In genomic region chr16:16051132-16051531, GRCh38 we compare ENCODE assay signal across 15 cellular contexts.
DNase-seq lines count a peak whose midpoint lies in the region; ATAC-seq and TF ChIP-seq lines count a peak whose summit lies in the region.
"Had no signal": no experiment of that assay in that cellular context is flagged by ENCODE, and none has a peak within 500 bp of the region (broad histone marks: within the 10 kb centered on the region; RNA-seq: fewer than 3 reads in every experiment).

No MANE protein-coding gene starts in this region.

- no peak overlapping the region for H3K4me3 Mint-ChIP-seq in WTC11
- H3K4me3 Mint-ChIP-seq: CD4-positive, alpha-beta memory T cell; GM23338 had no signal

- no peak overlapping the region for H3K27ac ChIP-seq in HEK293 (ENCODE audit: extremely low read depth, low read depth, low read length)
- H3K27ac ChIP-seq in psoas muscle = peak overlapping the region; percentile 60
- peak overlapping the region in 2 of 3 donors; percentile 27 to 82 for H3K27ac ChIP-seq in thyroid gland
- H3K27ac ChIP-seq in Peyer's patch = no peak overlapping the region

- H3K9me3 ChIP-seq in HEK293 (ENCODE audit: control insufficient read depth, insufficient read depth, low read depth, low read length) = no peaks in the 10 kb centered on the region
- H3K9me3 ChIP-seq in psoas muscle = no peaks in the 10 kb centered on the region
- H3K9me3 ChIP-seq in thyroid gland = no peaks in the 10 kb centered on the region
- no peaks in the 10 kb centered on the region for H3K9me3 ChIP-seq in Peyer's patch
- H3K9me3 ChIP-seq: HAP-1 had no signal

- WGBS in psoas muscle, 3 donors = 89 to 96% (median 94%) methylated on average over 4 of the region's 4 CpGs
- 100% methylated on average over 4 of the region's 4 CpGs for WGBS in thyroid gland, 2 donors

- H3K4me1 ChIP-seq in HEK293 (ENCODE audit: control insufficient read depth, insufficient read depth, low read length) (no peaks in the 10 kb centered on the region), psoas muscle (peaks cover 20% of the 10 kb centered on the region), thyroid gland (peaks cover 20 to 24% of the 10 kb centered on the region in 2 donors), Peyer's patch (no peaks in the 10 kb centered on the region)
- H3K4me1 ChIP-seq: HAP-1 had no signal

- TF ChIP-seq CTCF in HEK293 (tag by site-specific recombination; IDR thresholded peaks at IDR 0.05) = no peak
- no peak for TF ChIP-seq CTCF in WTC11 (IDR thresholded peaks at IDR 0.05)
- TF ChIP-seq CTCF in psoas muscle (IDR thresholded peaks at IDR 0.05) = no peak
- no peak for TF ChIP-seq CTCF in thyroid gland (IDR thresholded peaks at IDR 0.05)
- no peak for TF ChIP-seq CTCF in Peyer's patch (IDR thresholded peaks at IDR 0.05)

- ATAC-seq in WTC11 (no peak), psoas muscle (no peak)
- ATAC-seq: GM23338 had no signal

- H3K27ac Mint-ChIP-seq in WTC11 = no peak overlapping the region
- H3K27ac Mint-ChIP-seq: GM23338 had no signal

- no peaks in the 10 kb centered on the region for H3K27me3 Mint-ChIP-seq in WTC11 (ENCODE audit: low read depth)
- H3K27me3 Mint-ChIP-seq: CD4-positive, alpha-beta memory T cell had no signal

- no peak for DNase-seq in WTC11 (ENCODE audit: low spot score)
- DNase-seq in psoas muscle = no peak
- DNase-seq in thyroid gland = no peak
- DNase-seq in GOT3 (lab: John Stamatoyannopoulos, UW) = no peak
- no peak for DNase-seq in Peyer's patch
- DNase-seq: C1 segment of cervical spinal cord; Calu3; CD4-positive, alpha-beta memory T cell; COR-L47; DMS53; DMS79 treated with DMSO at 0.1 percent for 48 hours; GF-D8 had no signal

- POLR2A ChIA-PET in HEK293 (lab: Yijun Ruan, JAX) (no interaction called here), WTC11 (lab: Charles Lee) (no interaction called here)

- H3K27me3 ChIP-seq in psoas muscle (ENCODE audit: insufficient read depth in 3 of 3, low read length in 2 of 3) (no peaks in the 10 kb centered on the region), thyroid gland (no peaks in the 10 kb centered on the region), Peyer's patch (no peaks in the 10 kb centered on the region)

- peaks cover 70% of the 10 kb centered on the region for H3K36me3 Mint-ChIP-seq in WTC11

- TF ChIP-seq POLR2A in thyroid gland (IDR thresholded peaks at IDR 0.05) = no peak
- no peak for TF ChIP-seq POLR2A in Peyer's patch (IDR thresholded peaks at IDR 0.05)

- no peak overlapping the region for H3K4me3 ChIP-seq in HEK293 (ENCODE audit: low read depth, low read length)
- H3K4me3 ChIP-seq in psoas muscle = no peak overlapping the region
- H3K4me3 ChIP-seq in thyroid gland (replicated peaks in 1 of 3) = no peak overlapping the region
- H3K4me3 ChIP-seq in Peyer's patch = no peak overlapping the region
- H3K4me3 ChIP-seq: GM23338, HAP-1 had no signal

- H3K36me3 ChIP-seq in HEK293 (ENCODE audit: control insufficient read depth in 2 of 2, insufficient read depth in 1 of 2, low read length in 2 of 2) (peaks cover 18 to 74% of the 10 kb centered on the region in 2 experiments; a peak in 2 of 3 replicates), psoas muscle (ENCODE audit: insufficient read depth in 1 of 2, low read depth in 1 of 2) (peaks cover 6 to 74% of the 10 kb centered on the region in 2 donors), thyroid gland (peaks cover 36 to 47% of the 10 kb centered on the region in 2 donors), Peyer's patch (peaks cover 0 to 71% (median 0%) of the 10 kb centered on the region in 3 donors)

- CTCF ChIA-PET in HEK293 (lab: Yijun Ruan, JAX) (interaction anchor here (0.7 to 1.1 kb wide), 2 partner anchors 19 to 176 kb away, joined by 3 read pairs; no protein-coding TSS in a partner anchor), WTC11 (lab: Charles Lee) (interaction anchor here (1.9 kb wide), 1 partner anchor 176 kb away, joined by 8 read pairs; no protein-coding TSS in a partner anchor)

- intact Hi-C loops in psoas muscle (cut with DNase I) (loop anchor here in 1 of 2 donors (10.0 kb wide), 1 partner anchor 46 kb away; no protein-coding TSS in a partner anchor), thyroid gland (cut with DNase I) (no loop called here)

- H3K9me3 Mint-ChIP-seq in WTC11 = no peaks in the 10 kb centered on the region
- H3K9me3 Mint-ChIP-seq: CD4-positive, alpha-beta memory T cell; GM23338 had no signal

- no peaks in the 10 kb centered on the region for H3K4me1 Mint-ChIP-seq in WTC11
- H3K4me1 Mint-ChIP-seq: GM23338 had no signal

TF ChIP-seq in HEK293, 187 proteins besides CTCF, POLR2A, EP300 and RAD21:
- TF ChIP-seq ZNF350 (tag by site-specific recombination; IDR thresholded peaks at IDR 0.05) = no peak
- peak; percentile 60 for TF ChIP-seq ZNF121 (tag by site-specific recombination; IDR thresholded peaks at IDR 0.05)
TF ChIP-seq in HEK293: peak in this region for 1.

TF ChIP-seq in WTC11, 78 proteins besides CTCF, POLR2A, EP300 and RAD21:
- 0 out of 2 replicates have a peak, but pooled peaks have one; percentile 28 for TF ChIP-seq ZNF121 (CRISPR knock-in tag; IDR thresholded peaks at IDR 0.05)
- no peak for TF ChIP-seq ZNF232 (CRISPR knock-in tag; IDR thresholded peaks at IDR 0.05)

Comparison
In these comparisons a context has a peak if more than half of its experiments do, and no peak if none do; other contexts are left out.
1. H3K27ac ChIP-seq: peak in psoas muscle (single experiment) and thyroid gland (2 of 3); none in HEK293 (single experiment) and Peyer's patch (0 of 4).
2. Of the 8 proteins assayed by ChIP-seq in both HEK293 and WTC11: peak only in HEK293: none; only in WTC11: none; in both: ZNF121; in neither: 7.